Comparison of ENCODE assay signal across 2 cellular contexts in genomic region chr2:36560726-36561125, GRCh38.
TF ChIP-seq lines count a peak whose summit lies in the region.

No MANE protein-coding gene starts in this region.

TF ChIP-seq in HCT116, 20 proteins besides CTCF, POLR2A, EP300 and RAD21:
- no peak for TF ChIP-seq ZBTB33 (IDR thresholded peaks at IDR 0.05; ENCODE audit: extremely low read depth, insufficient replicate concordance, low read length)
- no peak for TF ChIP-seq FOSL1 (IDR thresholded peaks at IDR 0.05; ENCODE audit: low read depth)
- TF ChIP-seq SIN3A (IDR thresholded peaks at IDR 0.05; ENCODE audit: low read depth), result no peak
- no peak for TF ChIP-seq TCF7L2 (IDR thresholded peaks at IDR 0.05; ENCODE audit: borderline replicate concordance, extremely low read depth, insufficient read depth, insufficient read length)

TF ChIP-seq in HepG2, 621 proteins besides CTCF, POLR2A, EP300 and RAD21:
- TF ChIP-seq IRF2 (CRISPR knock-in tag; IDR thresholded peaks at IDR 0.05), result no peak
- TF ChIP-seq ZKSCAN1 (IDR thresholded peaks at IDR 0.05; ENCODE audit: low read length), result no peak
- TF ChIP-seq ELK4 (CRISPR knock-in tag; IDR thresholded peaks at IDR 0.05; ENCODE audit: borderline replicate concordance), result no peak
- no peak for TF ChIP-seq CENPT (CRISPR knock-in tag; IDR thresholded peaks at IDR 0.05; ENCODE audit: low read depth)
TF ChIP-seq in HepG2: peak in this region for 0.
